8 cellular contexts compared by ENCODE assay signal in the genomic region with DNA sequence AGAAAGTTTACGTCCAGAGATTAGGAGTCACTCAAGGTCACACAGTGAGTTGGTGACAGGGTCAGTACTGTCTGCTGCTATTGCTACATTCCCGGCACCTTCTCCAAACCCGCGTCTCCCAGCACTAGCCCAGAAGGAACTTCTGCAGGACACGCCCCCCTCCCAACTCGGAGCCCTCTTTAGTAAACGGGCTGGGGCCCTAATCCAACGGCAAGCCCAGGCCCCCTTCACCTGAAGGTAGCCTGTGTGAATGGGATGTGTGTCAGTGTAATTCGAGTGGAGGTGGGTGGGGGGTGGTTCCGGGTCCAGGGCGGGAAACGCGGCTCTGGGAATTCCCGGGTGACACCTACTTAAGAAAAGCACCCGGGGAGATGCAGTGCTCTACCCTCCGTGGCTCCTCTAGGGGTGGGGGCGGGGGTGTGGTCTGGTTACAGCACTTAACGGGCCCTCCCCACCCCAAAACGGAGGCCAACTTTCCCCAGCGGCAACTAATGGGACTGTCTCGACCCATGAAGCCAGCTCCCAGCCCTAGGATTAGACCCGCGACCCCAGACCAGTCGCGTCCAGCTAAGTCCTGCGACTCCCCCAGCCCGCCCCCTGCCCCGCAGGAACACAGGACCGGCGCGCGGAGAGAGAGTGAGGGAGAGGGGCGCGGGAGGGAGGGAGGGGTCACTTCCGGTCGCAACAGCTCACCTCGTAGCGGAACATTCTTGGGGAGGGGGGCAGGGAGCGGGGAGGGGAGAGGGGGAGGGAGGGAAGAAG. TPM values are rescaled to one million over a fixed set of nuclear protein-coding genes. Genes with fewer than 3 reads are reported as not detected.
A peak's percentile ranks its signal among the peaks of the same experiment; 100 is the strongest.
DNase-seq lines count a peak whose midpoint lies in the region; ATAC-seq and TF ChIP-seq lines count a peak whose summit lies in the region.

No MANE protein-coding gene starts in this region.

- no peaks in the 10 kb centered on the region for H3K27me3 ChIP-seq in subcutaneous abdominal adipose tissue (ENCODE audit: control insufficient read depth in 5 of 5, insufficient read depth in 4 of 5, low read length in 5 of 5)

- H3K4me3 Mint-ChIP-seq in activated T-cell treated with anti-CD3 and anti-CD28 coated beads, Interleukin-2, amount 50 U/mL, for 4 hours, result peak overlapping the region; percentile 92
- H3K4me3 Mint-ChIP-seq in neural crest cell, result peak overlapping the region; percentile 88

- peaks cover 6 to 30% (median 22%) of the 10 kb centered on the region in 5 donors for H3K36me3 ChIP-seq in subcutaneous abdominal adipose tissue (ENCODE audit: control insufficient read depth in 5 of 5, insufficient read depth in 5 of 5, low read length in 5 of 5)

- peak overlapping the region; percentile 99 for H3K27ac ChIP-seq in subcutaneous abdominal adipose tissue (ENCODE audit: low read depth, low read length)

- peak; percentile 55 to 65 for DNase-seq in NCI-H526 (lab: John Stamatoyannopoulos, UW)
- DNase-seq in NCI-H526 treated with DMSO at 0.1 percent for 48 hours (lab: John Stamatoyannopoulos, UW), result no peak
- peak; percentile 55 for DNase-seq in NCI-H774 (lab: John Stamatoyannopoulos, UW)
- DNase-seq in activated T-cell treated with anti-CD3 and anti-CD28 coated beads, Interleukin-2, amount 50 U/mL, for 4 hours, result peak; percentile 79
- peak; percentile 42 for DNase-seq in fibroblast of mammary gland (ENCODE audit: low read depth)
- peak; percentile 14 for DNase-seq in neural crest cell (ENCODE audit: low read depth, low spot score)

- H3K4me1 Mint-ChIP-seq in activated T-cell treated with anti-CD3 and anti-CD28 coated beads, Interleukin-2, amount 50 U/mL, for 4 hours (ENCODE audit: low read depth), result peaks cover 38% of the 10 kb centered on the region
- H3K4me1 Mint-ChIP-seq in neural crest cell, result peaks cover 23% of the 10 kb centered on the region

- TF ChIP-seq CTCF in fibroblast of mammary gland (conservative IDR thresholded peaks at IDR 0.05; ENCODE audit: control insufficient read depth, insufficient read depth, low read depth, low read length) (no peak), neural crest cell (conservative IDR thresholded peaks at IDR 0.05) (peak; percentile 50)

- peaks cover 10% of the 10 kb centered on the region for H3K36me3 Mint-ChIP-seq in activated T-cell treated with anti-CD3 and anti-CD28 coated beads, Interleukin-2, amount 50 U/mL, for 4 hours (ENCODE audit: insufficient read depth)
- H3K36me3 Mint-ChIP-seq in neural crest cell (ENCODE audit: low read depth), result peaks cover 5% of the 10 kb centered on the region

- H3K9me3 ChIP-seq in subcutaneous abdominal adipose tissue (ENCODE audit: control insufficient read depth in 5 of 5, low read length in 5 of 5), result no peaks in the 10 kb centered on the region

- H3K4me3 ChIP-seq in fibroblast of mammary gland (ENCODE audit: control insufficient read depth, low read depth, low read length) (peak overlapping the region; percentile 81), subcutaneous abdominal adipose tissue (ENCODE audit: low read depth in 1 of 5, low read length in 5 of 5) (peak overlapping the region; percentile 72 to 91 (median 83))

- H3K9ac ChIP-seq in subcutaneous abdominal adipose tissue (ENCODE audit: low read length in 5 of 5), result peak overlapping the region; percentile 68 to 80 (median 78)

- peaks cover 5 to 38% (median 29%) of the 10 kb centered on the region in 5 donors for H3K4me1 ChIP-seq in subcutaneous abdominal adipose tissue (ENCODE audit: control insufficient read depth in 5 of 5, insufficient read depth in 5 of 5, low read length in 5 of 5)

- peak overlapping the region; percentile 43 for H3K27ac Mint-ChIP-seq in neural crest cell (ENCODE audit: unreplicated experiment)

- peak; percentile 30 for ATAC-seq in HG02852 (IDR thresholded peaks at IDR 0.05; ENCODE audit: unreplicated experiment)
- ATAC-seq in activated T-cell treated with anti-CD3 and anti-CD28 coated beads, Interleukin-2, amount 50 U/mL, for 4 hours, result peak; percentile 62 to 63

- H3K27me3 Mint-ChIP-seq in activated T-cell treated with anti-CD3 and anti-CD28 coated beads, Interleukin-2, amount 50 U/mL, for 4 hours (ENCODE audit: low read depth), result no peaks in the 10 kb centered on the region
- no peaks in the 10 kb centered on the region for H3K27me3 Mint-ChIP-seq in neural crest cell (ENCODE audit: low read depth)

- H3K9me3 Mint-ChIP-seq in activated T-cell treated with anti-CD3 and anti-CD28 coated beads, Interleukin-2, amount 50 U/mL, for 4 hours, result no peaks in the 10 kb centered on the region
- H3K9me3 Mint-ChIP-seq in neural crest cell, result no peaks in the 10 kb centered on the region

RNA-seq across cellular contexts. Expression of gene PATL1, which starts 0.5 kb away (rescaled TPM):
- total RNA-seq in activated T-cell treated with anti-CD3 and anti-CD28 coated beads, Interleukin-2, amount 50 U/mL, for 4 hours, result 10 to 100 TPM; 51.3 to 56.2 (median 52.1) TPM
- total RNA-seq in neural crest cell, result 35.4 and 36.6 TPM in 2 replicates

RNA-seq across cellular contexts. Expression of gene OR10V1, which starts 45.3 kb away (rescaled TPM):
- total RNA-seq in activated T-cell treated with anti-CD3 and anti-CD28 coated beads, Interleukin-2, amount 50 U/mL, for 4 hours, result not detected
- not detected in 2 replicates for total RNA-seq in neural crest cell

RNA-seq across cellular contexts. Expression of gene OSBP, which starts 52.8 kb away (rescaled TPM):
- total RNA-seq in activated T-cell treated with anti-CD3 and anti-CD28 coated beads, Interleukin-2, amount 50 U/mL, for 4 hours, result 10 to 100 TPM; 32.5 to 39.4 (median 35.4) TPM
- total RNA-seq in neural crest cell, result 30.0 and 30.5 TPM in 2 replicates
